In the genomic region with DNA sequence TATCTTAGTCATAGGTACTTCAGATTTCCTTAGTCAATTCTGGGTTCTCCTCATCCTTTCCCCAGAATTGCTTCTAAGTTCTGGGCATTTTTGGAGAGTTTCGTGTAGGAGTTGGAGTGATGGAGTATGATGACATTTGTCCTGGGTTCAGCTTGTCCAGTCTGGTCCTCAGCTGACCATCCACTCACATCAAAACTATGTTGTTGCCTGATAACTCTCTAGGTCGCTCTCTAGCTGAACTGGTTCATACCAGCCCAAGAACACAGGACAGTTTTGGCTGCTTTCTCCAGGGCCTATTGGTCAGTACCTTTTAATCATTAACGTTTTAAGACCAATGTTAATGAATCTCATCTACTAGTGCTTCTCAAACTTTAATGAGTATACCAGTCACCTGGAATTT, we compare ENCODE assay signal across 19 cellular contexts. TPM values are rescaled to one million over a fixed set of nuclear protein-coding genes. Genes with fewer than 3 reads are reported as not detected.
DNase-seq lines count a peak whose midpoint lies in the region; ATAC-seq, FAIRE-seq and TF ChIP-seq lines count a peak whose summit lies in the region.
"Had no signal": no experiment of that assay in that cellular context is flagged by ENCODE, and none has a peak within 500 bp of the region (broad histone marks: within the 10 kb centered on the region; RNA-seq: fewer than 3 reads in every experiment).

No MANE protein-coding gene starts in this region.

- H3K27ac Mint-ChIP-seq in CD8-positive, alpha-beta T cell: peak overlapping the region; percentile 49
- H3K27ac Mint-ChIP-seq in activated CD8-positive, alpha-beta memory T cell treated with anti-CD3 and anti-CD28 coated beads, Interleukin-2, amount 10 ng/mL, durations not matched to agents 7 days and 5 days: no peak overlapping the region

- ATAC-seq in CD8-positive, alpha-beta T cell: no peak
- no peak for ATAC-seq in activated CD8-positive, alpha-beta memory T cell treated with anti-CD3 and anti-CD28 coated beads, Interleukin-2, amount 10 ng/mL, durations not matched to agents 7 days and 5 days
- ATAC-seq: A549 had no signal

- TF ChIP-seq CTCF in CD8-positive, alpha-beta T cell (IDR thresholded peaks at IDR 0.05): no peak
- TF ChIP-seq CTCF in kidney (IDR thresholded peaks at IDR 0.05; ENCODE audit: borderline replicate concordance, extremely low read depth, insufficient read depth): no peak

- H3K27me3 Mint-ChIP-seq in CD8-positive, alpha-beta T cell (ENCODE audit: low read depth): no peaks in the 10 kb centered on the region
- no peaks in the 10 kb centered on the region for H3K27me3 Mint-ChIP-seq in activated CD8-positive, alpha-beta memory T cell treated with anti-CD3 and anti-CD28 coated beads, Interleukin-2, amount 10 ng/mL, durations not matched to agents 7 days and 5 days

- no peak overlapping the region for H3K4me3 Mint-ChIP-seq in CD8-positive, alpha-beta T cell
- no peak overlapping the region for H3K4me3 Mint-ChIP-seq in activated CD8-positive, alpha-beta memory T cell treated with anti-CD3 and anti-CD28 coated beads, Interleukin-2, amount 10 ng/mL, durations not matched to agents 7 days and 5 days

- H3K9me3 ChIP-seq in CD8-positive, alpha-beta T cell (ENCODE audit: low read length): no peaks in the 10 kb centered on the region
- H3K9me3 ChIP-seq in kidney (ENCODE audit: control insufficient read depth in 1 of 2, low read length in 2 of 2) (no peaks in the 10 kb centered on the region), stomach smooth muscle (ENCODE audit: control insufficient read depth in 2 of 2, low read length in 2 of 2) (no peaks in the 10 kb centered on the region)
- H3K9me3 ChIP-seq: A549, BE2C, MG63 had no signal

- H3K27me3 ChIP-seq in CD8-positive, alpha-beta T cell (ENCODE audit: insufficient read depth, low read length): no peaks in the 10 kb centered on the region
- no peaks in the 10 kb centered on the region for H3K27me3 ChIP-seq in stomach smooth muscle (ENCODE audit: control insufficient read depth in 1 of 2, insufficient read depth in 2 of 2, low read length in 2 of 2)
- H3K27me3 ChIP-seq: MG63 had no signal

- peaks cover 18% of the 10 kb centered on the region for H3K4me1 Mint-ChIP-seq in CD8-positive, alpha-beta T cell (ENCODE audit: low read depth)
- peaks cover 15% of the 10 kb centered on the region for H3K4me1 Mint-ChIP-seq in activated CD8-positive, alpha-beta memory T cell treated with anti-CD3 and anti-CD28 coated beads, Interleukin-2, amount 10 ng/mL, durations not matched to agents 7 days and 5 days

- H3K4me3 ChIP-seq in CD8-positive, alpha-beta T cell (ENCODE audit: low read depth, low read length): no peak overlapping the region
- H3K4me3 ChIP-seq in kidney (ENCODE audit: low read length in 2 of 2) (no peak overlapping the region), stomach smooth muscle (ENCODE audit: low read length in 2 of 2) (no peak overlapping the region)
- H3K4me3 ChIP-seq: A549, MG63, PC-9 had no signal

- H3K9me3 Mint-ChIP-seq in CD8-positive, alpha-beta T cell: no peaks in the 10 kb centered on the region
- H3K9me3 Mint-ChIP-seq in activated CD8-positive, alpha-beta memory T cell treated with anti-CD3 and anti-CD28 coated beads, Interleukin-2, amount 10 ng/mL, durations not matched to agents 7 days and 5 days (ENCODE audit: low read depth): no peaks in the 10 kb centered on the region

- FAIRE-seq in kidney (lab: Jason Lieb, UNC): peak; percentile 46
- FAIRE-seq: A549, H54 had no signal

- H3K36me3 ChIP-seq in CD8-positive, alpha-beta T cell (ENCODE audit: insufficient read depth, low read length): no peaks in the 10 kb centered on the region
- H3K36me3 ChIP-seq in kidney (ENCODE audit: control insufficient read depth in 1 of 2, insufficient read depth in 2 of 2, low read length in 2 of 2) (no peaks in the 10 kb centered on the region), stomach smooth muscle (ENCODE audit: control insufficient read depth in 2 of 2, insufficient read depth in 2 of 2, low read length in 2 of 2) (no peaks in the 10 kb centered on the region)
- H3K36me3 ChIP-seq: BE2C, MG63 had no signal

- intact Hi-C loops in CD8-positive, alpha-beta T cell (cut with DNase I, micrococcal nuclease): loop anchor here in 1 of 2 experiments (10.0 kb wide), 2 partner anchors 341 to 1211 kb away; a partner anchor contains a TSS
- intact Hi-C loops in kidney (cut with DNase I): no loop called here

- CTCF ChIA-PET in CD8-positive, alpha-beta T cell (lab: Charles Lee): no interaction called here
- CTCF ChIA-PET in activated CD8-positive, alpha-beta memory T cell treated with anti-CD3 and anti-CD28 coated beads, Interleukin-2, amount 10 ng/mL, durations not matched to agents 7 days and 5 days (lab: Charles Lee): no interaction called here

- H3K9ac ChIP-seq in kidney (ENCODE audit: low read length in 2 of 2) (no peak overlapping the region), stomach smooth muscle (ENCODE audit: low read length in 2 of 2) (no peak overlapping the region)

- peaks cover 8% of the 10 kb centered on the region for H3K36me3 Mint-ChIP-seq in CD8-positive, alpha-beta T cell
- H3K36me3 Mint-ChIP-seq in activated CD8-positive, alpha-beta memory T cell treated with anti-CD3 and anti-CD28 coated beads, Interleukin-2, amount 10 ng/mL, durations not matched to agents 7 days and 5 days: peaks cover 4% of the 10 kb centered on the region

- H3K4me1 ChIP-seq in CD8-positive, alpha-beta T cell (ENCODE audit: insufficient read depth, low read length): peaks cover 10% of the 10 kb centered on the region
- H3K4me1 ChIP-seq in kidney (ENCODE audit: control insufficient read depth in 1 of 2, insufficient read depth in 1 of 2, low read depth in 1 of 2, low read length in 2 of 2): peaks cover 20 to 23% of the 10 kb centered on the region in 2 donors
- H3K4me1 ChIP-seq in stomach smooth muscle (ENCODE audit: control insufficient read depth, insufficient read depth, low read length): peaks cover 25% of the 10 kb centered on the region
- H3K4me1 ChIP-seq: A549, BE2C had no signal

- DNase-seq in CD8-positive, alpha-beta T cell: no peak
- DNase-seq in NCI-H226 (peak; percentile 46), kidney (no peak), NCI-H526 (lab: John Stamatoyannopoulos, UW) (no peak)
- no peak for DNase-seq in activated CD8-positive, alpha-beta memory T cell treated with anti-CD3 and anti-CD28 coated beads, Interleukin-2, amount 10 ng/mL, durations not matched to agents 7 days and 5 days
- DNase-seq in activated CD8-positive, alpha-beta memory T cell treated with anti-CD3 and anti-CD28 coated beads, Interleukin-2, amount 50 U/mL, for 48 hours: no peak
- DNase-seq: BE2C, DMS79, MG63, NCI-H1417, NCI-H187, PC-9, RPMI8226, SHP77 treated with DMSO at 0.1 percent for 48 hours had no signal

- POLR2A ChIA-PET in CD8-positive, alpha-beta T cell (lab: Charles Lee): no interaction called here

- H3K27ac ChIP-seq in CD8-positive, alpha-beta T cell (ENCODE audit: low read depth, low read length): no peak overlapping the region
- peak overlapping the region; percentile 63 to 78 for H3K27ac ChIP-seq in kidney (ENCODE audit: low read depth in 2 of 2, low read length in 2 of 2)
- H3K27ac ChIP-seq in stomach smooth muscle (ENCODE audit: low read length): peak overlapping the region; percentile 41
- H3K27ac ChIP-seq: A549, PC-9 had no signal

RNA-seq across cellular contexts. Expression of a gene that starts 13.3 kb away (rescaled TPM):
- total RNA-seq in CD8-positive, alpha-beta T cell: 1 to 10 TPM in 1 of 2 experiments, under 1 TPM in 1; 0.98 to 1.4 TPM
- 1.0 TPM for total RNA-seq in kidney
- polyA plus RNA-seq in kidney (ENCODE audit: insufficient read depth, low read depth, low replicate concordance): not detected
- total RNA-seq in activated CD8-positive, alpha-beta memory T cell treated with anti-CD3 and anti-CD28 coated beads, Interleukin-2, amount 10 ng/mL, durations not matched to agents 7 days and 5 days: 1 to 10 TPM in 1 of 2 experiments, under 1 TPM in 1; 0.56 to 2.6 TPM
- total RNA-seq: LHCN-M2, NCI-H460 had no signal
- polyA plus RNA-seq: A549 had no signal
